In genomic region chr9:137226338-137227056, GRCh38 we compare ENCODE assay signal across 16 cellular contexts. TPM values are rescaled to one million over a fixed set of nuclear protein-coding genes. Genes with fewer than 3 reads are reported as not detected.
DNase-seq lines count a peak whose midpoint lies in the region; ATAC-seq, FAIRE-seq and TF ChIP-seq lines count a peak whose summit lies in the region.
"Had no signal": no experiment of that assay in that cellular context is flagged by ENCODE, and none has a peak within 500 bp of the region (broad histone marks: within the 10 kb centered on the region; RNA-seq: fewer than 3 reads in every experiment).

No MANE protein-coding gene starts in this region.

- ATAC-seq in activated naive CD8-positive, alpha-beta T cell treated with anti-CD3 and anti-CD28 coated beads, Interleukin-2, amount 10 ng/mL, durations not matched to agents 7 days and 5 days (ENCODE audit: low read depth), result no peak
- no peak for ATAC-seq in activated naive CD8-positive, alpha-beta T cell treated with anti-CD3 and anti-CD28 coated beads, Interleukin-2, amount 50 U/mL, for 24 hours
- ATAC-seq in activated B cell treated with CpG ODN at 0.5 μM for 24 hours (ENCODE audit: low read depth) (no peak), lower lobe of right lung (peak in 1 of 2 donors; percentile 2)
- ATAC-seq: natural killer cell treated with Interleukin-12 subunit alpha and Interleukin-12 subunit beta and Interleukin-15 and Interleukin-18, amount 100 ng/mL, for 72 hours; T-cell had no signal

- no peaks in the 10 kb centered on the region for H3K36me3 ChIP-seq in lower lobe of right lung
- H3K36me3 ChIP-seq in testis (ENCODE audit: low read depth, missing control alignments), result no peaks in the 10 kb centered on the region
- H3K36me3 ChIP-seq in brain microvascular endothelial cell (replicated peaks), result no peaks in the 10 kb centered on the region
- H3K36me3 ChIP-seq: transverse colon had no signal

- H3K27me3 ChIP-seq in lower lobe of right lung (ENCODE audit: low read depth) (peaks cover 30% of the 10 kb centered on the region), testis (no peaks in the 10 kb centered on the region), brain microvascular endothelial cell (replicated peaks) (no peaks in the 10 kb centered on the region)

- no peaks in the 10 kb centered on the region for H3K9me3 Mint-ChIP-seq in activated naive CD8-positive, alpha-beta T cell treated with anti-CD3 and anti-CD28 coated beads, Interleukin-2, amount 10 ng/mL, durations not matched to agents 7 days and 5 days
- no peaks in the 10 kb centered on the region for H3K9me3 Mint-ChIP-seq in activated naive CD8-positive, alpha-beta T cell treated with anti-CD3 and anti-CD28 coated beads, Interleukin-2, amount 50 U/mL, for 24 hours
- H3K9me3 Mint-ChIP-seq in activated B cell treated with CpG ODN at 0.5 μM for 24 hours, result no peaks in the 10 kb centered on the region
- H3K9me3 Mint-ChIP-seq: activated CD4-positive, alpha-beta T cell treated with anti-CD3 and anti-CD28 coated beads, Interleukin-2, amount 10 ng/mL, durations not matched to agents 24 days and 14 days; natural killer cell treated with Interleukin-12 subunit alpha and Interleukin-12 subunit beta and Interleukin-15 and Interleukin-18, amount 100 ng/mL, for 72 hours; T-cell had no signal

- H3K4me3 Mint-ChIP-seq in activated naive CD8-positive, alpha-beta T cell treated with anti-CD3 and anti-CD28 coated beads, Interleukin-2, amount 10 ng/mL, durations not matched to agents 7 days and 5 days, result no peak overlapping the region
- no peak overlapping the region for H3K4me3 Mint-ChIP-seq in activated naive CD8-positive, alpha-beta T cell treated with anti-CD3 and anti-CD28 coated beads, Interleukin-2, amount 50 U/mL, for 24 hours
- no peak overlapping the region for H3K4me3 Mint-ChIP-seq in activated B cell treated with CpG ODN at 0.5 μM for 24 hours
- H3K4me3 Mint-ChIP-seq: activated CD4-positive, alpha-beta T cell treated with anti-CD3 and anti-CD28 coated beads, Interleukin-2, amount 10 ng/mL, durations not matched to agents 24 days and 14 days; natural killer cell treated with Interleukin-12 subunit alpha and Interleukin-12 subunit beta and Interleukin-15 and Interleukin-18, amount 100 ng/mL, for 72 hours; T-cell had no signal

- 73 to 77% methylated on average over 10 to 18 of the region's 18 CpGs for WGBS in testis, 2 donors

- FAIRE-seq in urothelium cell line (lab: Jason Lieb, UNC), result no peak
- FAIRE-seq: frontal cortex, islet of Langerhans had no signal

- H3K27ac Mint-ChIP-seq in activated naive CD8-positive, alpha-beta T cell treated with anti-CD3 and anti-CD28 coated beads, Interleukin-2, amount 10 ng/mL, durations not matched to agents 7 days and 5 days, result no peak overlapping the region
- no peak overlapping the region for H3K27ac Mint-ChIP-seq in activated naive CD8-positive, alpha-beta T cell treated with anti-CD3 and anti-CD28 coated beads, Interleukin-2, amount 50 U/mL, for 24 hours
- H3K27ac Mint-ChIP-seq in activated B cell treated with CpG ODN at 0.5 μM for 24 hours, result peak overlapping the region; percentile 35
- H3K27ac Mint-ChIP-seq: activated CD4-positive, alpha-beta T cell treated with anti-CD3 and anti-CD28 coated beads, Interleukin-2, amount 10 ng/mL, durations not matched to agents 24 days and 14 days; natural killer cell treated with Interleukin-12 subunit alpha and Interleukin-12 subunit beta and Interleukin-15 and Interleukin-18, amount 100 ng/mL, for 72 hours; T-cell had no signal

- POLR2A ChIA-PET in activated naive CD8-positive, alpha-beta T cell treated with anti-CD3 and anti-CD28 coated beads, Interleukin-2, amount 10 ng/mL, durations not matched to agents 7 days and 5 days (lab: Charles Lee), result interaction anchor here (0.8 to 4.9 kb wide), 8 partner anchors 14 to 157 kb away, joined by 3 to 35 read pairs (median 4); partner anchors contain the start of genes MAN1B1, SAPCD2, TPRN and TUBB4B
- POLR2A ChIA-PET in activated B cell treated with CpG ODN at 0.5 μM for 24 hours (lab: Charles Lee), result interaction anchor here (0.8 to 1.9 kb wide), 7 partner anchors 10 to 180 kb away, joined by 3 to 10 read pairs (median 4); partner anchors contain the start of genes ANAPC2, NDOR1, NPDC1 and SSNA1

- peaks cover 2% of the 10 kb centered on the region for H3K27me3 Mint-ChIP-seq in activated naive CD8-positive, alpha-beta T cell treated with anti-CD3 and anti-CD28 coated beads, Interleukin-2, amount 10 ng/mL, durations not matched to agents 7 days and 5 days
- peaks cover 2% of the 10 kb centered on the region for H3K27me3 Mint-ChIP-seq in activated naive CD8-positive, alpha-beta T cell treated with anti-CD3 and anti-CD28 coated beads, Interleukin-2, amount 50 U/mL, for 24 hours
- H3K27me3 Mint-ChIP-seq in activated B cell treated with CpG ODN at 0.5 μM for 24 hours, result peaks cover 2% of the 10 kb centered on the region

- TF ChIP-seq POLR2A in testis (IDR thresholded peaks at IDR 0.05), result no peak

- H3K9me3 ChIP-seq in lower lobe of right lung (no peaks in the 10 kb centered on the region), testis (no peaks in the 10 kb centered on the region)
- H3K9me3 ChIP-seq: transverse colon had no signal

- in situ Hi-C loops in brain microvascular endothelial cell (cut with HindIII; ENCODE audit: low pct_ligation_motif_present, low sequenced_read_pairs), result no loop called here

- H3K4me3 ChIP-seq in lower lobe of right lung (peak overlapping the region; percentile 6), testis (no peak overlapping the region), brain microvascular endothelial cell (ENCODE audit: low read depth, low read length) (no peak overlapping the region)
- H3K4me3 ChIP-seq: transverse colon had no signal

- H3K4me1 ChIP-seq in lower lobe of right lung, result peaks cover 30% of the 10 kb centered on the region
- H3K4me1 ChIP-seq in testis, result peaks cover 26% of the 10 kb centered on the region

- intact Hi-C loops in activated B cell treated with CpG ODN at 0.5 μM for 24 hours (cut with micrococcal nuclease), result loop anchor here (1.0 to 10.0 kb wide), 5 partner anchors 37 to 342 kb away; partner anchors contain the start of genes C8G, FBXW5, NPDC1 and TRAF2
- intact Hi-C loops in lower lobe of right lung (cut with DNase I), result no loop called here
- intact Hi-C loops in testis (cut with DNase I; ENCODE audit: low total_unique reads), result loop anchor here (10.0 kb wide), 1 partner anchor 112 kb away; the partner anchor contains the start of gene DPP7

- H3K36me3 Mint-ChIP-seq in activated naive CD8-positive, alpha-beta T cell treated with anti-CD3 and anti-CD28 coated beads, Interleukin-2, amount 10 ng/mL, durations not matched to agents 7 days and 5 days, result no peaks in the 10 kb centered on the region
- no peaks in the 10 kb centered on the region for H3K36me3 Mint-ChIP-seq in activated naive CD8-positive, alpha-beta T cell treated with anti-CD3 and anti-CD28 coated beads, Interleukin-2, amount 50 U/mL, for 24 hours (ENCODE audit: low read depth)
- no peaks in the 10 kb centered on the region for H3K36me3 Mint-ChIP-seq in activated B cell treated with CpG ODN at 0.5 μM for 24 hours (ENCODE audit: low read depth)
- H3K36me3 Mint-ChIP-seq: natural killer cell treated with Interleukin-12 subunit alpha and Interleukin-12 subunit beta and Interleukin-15 and Interleukin-18, amount 100 ng/mL, for 72 hours; T-cell had no signal

- peak; percentile 32 for DNase-seq in activated naive CD8-positive, alpha-beta T cell treated with anti-CD3 and anti-CD28 coated beads, Interleukin-2, amount 10 ng/mL, durations not matched to agents 7 days and 5 days
- DNase-seq in activated naive CD8-positive, alpha-beta T cell treated with anti-CD3 and anti-CD28 coated beads, Interleukin-2, amount 50 U/mL, for 24 hours, result no peak
- DNase-seq in activated B cell treated with CpG ODN at 0.5 μM for 24 hours (no peak), lower lobe of right lung (no peak), urothelium cell line (ENCODE audit: low spot score) (peak; percentile 35), testis (no peak), hippocampal formation (lab: John Stamatoyannopoulos, UW) (no peak), brain microvascular endothelial cell (no peak)
- DNase-seq: activated CD4-positive, alpha-beta T cell treated with anti-CD3 and anti-CD28 coated beads, Interleukin-2, amount 10 ng/mL, durations not matched to agents 24 days and 14 days; effector CD4-positive, alpha-beta T cell; Kasumi-1; T-cell had no signal

- H3K4me1 Mint-ChIP-seq in activated naive CD8-positive, alpha-beta T cell treated with anti-CD3 and anti-CD28 coated beads, Interleukin-2, amount 10 ng/mL, durations not matched to agents 7 days and 5 days, result peaks cover 7% of the 10 kb centered on the region
- H3K4me1 Mint-ChIP-seq in activated naive CD8-positive, alpha-beta T cell treated with anti-CD3 and anti-CD28 coated beads, Interleukin-2, amount 50 U/mL, for 24 hours, result peaks cover 15% of the 10 kb centered on the region
- peaks cover 18% of the 10 kb centered on the region for H3K4me1 Mint-ChIP-seq in activated B cell treated with CpG ODN at 0.5 μM for 24 hours

- CTCF ChIA-PET in activated B cell treated with CpG ODN at 0.5 μM for 24 hours (lab: Charles Lee), result interaction anchor here (1.1 to 4.1 kb wide), 10 partner anchors 22 to 191 kb away, joined by 3 to 21 read pairs (median 8); partner anchors contain the start of genes ANAPC2, DPP7, NDOR1 and NPDC1

- TF ChIP-seq CTCF in activated B cell treated with CpG ODN at 0.5 μM for 24 hours (IDR thresholded peaks at IDR 0.05) (no peak), lower lobe of right lung (IDR thresholded peaks at IDR 0.05) (no peak), testis (IDR thresholded peaks at IDR 0.05) (no peak), brain microvascular endothelial cell (IDR thresholded peaks at IDR 0.05; ENCODE audit: low read depth, low read length, missing control alignments) (no peak)

- H3K27ac ChIP-seq in lower lobe of right lung (peak overlapping the region; percentile 77), testis (no peak overlapping the region), brain microvascular endothelial cell (no peak overlapping the region)
- H3K27ac ChIP-seq: transverse colon had no signal

RNA-seq across cellular contexts. Expression of gene RNF224, which starts 0.8 kb away (rescaled TPM):
- not detected for total RNA-seq in activated naive CD8-positive, alpha-beta T cell treated with anti-CD3 and anti-CD28 coated beads, Interleukin-2, amount 10 ng/mL, durations not matched to agents 7 days and 5 days
- total RNA-seq in activated B cell treated with CpG ODN at 0.5 μM for 24 hours (not detected in 2 replicates), lower lobe of right lung (0.21 TPM), testis (under 1 TPM; 0.37 to 0.71 TPM)
- polyA plus RNA-seq in testis (ENCODE audit: insufficient read depth, low read depth, low replicate concordance), result 0.17 TPM
- total RNA-seq: activated CD4-positive, alpha-beta T cell treated with anti-CD3 and anti-CD28 coated beads, Interleukin-2, amount 10 ng/mL, durations not matched to agents 24 days and 14 days; frontal cortex; natural killer cell treated with Interleukin-12 subunit alpha and Interleukin-12 subunit beta and Interleukin-15 and Interleukin-18, amount 100 ng/mL, for 72 hours; T-cell; transverse colon had no signal

RNA-seq across cellular contexts. Expression of gene CYSRT1, which starts 1.5 kb away (rescaled TPM):
- total RNA-seq in activated naive CD8-positive, alpha-beta T cell treated with anti-CD3 and anti-CD28 coated beads, Interleukin-2, amount 10 ng/mL, durations not matched to agents 7 days and 5 days, result under 1 TPM; 0.45 to 0.55 TPM
- total RNA-seq in activated B cell treated with CpG ODN at 0.5 μM for 24 hours (0.39 and 0.53 TPM in 2 replicates), lower lobe of right lung (0.59 TPM), testis (1 to 10 TPM; 3.7 to 5.6 TPM)
- polyA plus RNA-seq in testis (ENCODE audit: insufficient read depth, low read depth, low replicate concordance), result 3.0 TPM
- total RNA-seq: transverse colon had no signal

RNA-seq across cellular contexts. Expression of gene SLC34A3, which starts 4.2 kb away (rescaled TPM):
- total RNA-seq in activated naive CD8-positive, alpha-beta T cell treated with anti-CD3 and anti-CD28 coated beads, Interleukin-2, amount 10 ng/mL, durations not matched to agents 7 days and 5 days, result not detected
- total RNA-seq in activated B cell treated with CpG ODN at 0.5 μM for 24 hours (not detected in 2 replicates), lower lobe of right lung (not detected), testis (under 1 TPM; 0.24 to 0.25 TPM)
- polyA plus RNA-seq in testis (ENCODE audit: insufficient read depth, low read depth, low replicate concordance), result 0.15 TPM
- total RNA-seq: activated CD4-positive, alpha-beta T cell treated with anti-CD3 and anti-CD28 coated beads, Interleukin-2, amount 10 ng/mL, durations not matched to agents 24 days and 14 days; frontal cortex; natural killer cell treated with Interleukin-12 subunit alpha and Interleukin-12 subunit beta and Interleukin-15 and Interleukin-18, amount 100 ng/mL, for 72 hours; T-cell; transverse colon had no signal

RNA-seq across cellular contexts. Expression of gene RNF208, which starts 4.5 kb away (rescaled TPM):
- total RNA-seq in activated naive CD8-positive, alpha-beta T cell treated with anti-CD3 and anti-CD28 coated beads, Interleukin-2, amount 10 ng/mL, durations not matched to agents 7 days and 5 days, result 1 to 10 TPM; 5.0 to 7.2 TPM
- total RNA-seq in activated B cell treated with CpG ODN at 0.5 μM for 24 hours (1.1 and 1.9 TPM in 2 replicates), lower lobe of right lung (5.8 TPM), testis (1 to 10 TPM; 3.0 to 4.1 TPM)
- polyA plus RNA-seq in testis (ENCODE audit: insufficient read depth, low read depth, low replicate concordance), result 7.7 TPM

RNA-seq across cellular contexts. Expression of gene TUBB4B, which starts 14.6 kb away (rescaled TPM):
- 100 to 1,000 TPM; 241 to 249 TPM for total RNA-seq in activated naive CD8-positive, alpha-beta T cell treated with anti-CD3 and anti-CD28 coated beads, Interleukin-2, amount 10 ng/mL, durations not matched to agents 7 days and 5 days
- total RNA-seq in activated B cell treated with CpG ODN at 0.5 μM for 24 hours (182 and 197 TPM in 2 replicates), lower lobe of right lung (208 TPM), testis (100 to 1,000 TPM; 856 to 940 TPM)
- 1,777 TPM for polyA plus RNA-seq in testis (ENCODE audit: insufficient read depth, low read depth, low replicate concordance)

Comparison
In these comparisons a context has a peak if more than half of its experiments do, and no peak if none do; other contexts are left out.
1. DNase-seq: peak in activated naive CD8-positive, alpha-beta T cell treated with anti-CD3 and anti-CD28 coated beads, Interleukin-2, amount 10 ng/mL, durations not matched to agents 7 days and 5 days (single experiment) and urothelium cell line (single experiment); none in activated naive CD8-positive, alpha-beta T cell treated with anti-CD3 and anti-CD28 coated beads, Interleukin-2, amount 50 U/mL, for 24 hours (single experiment), activated B cell treated with CpG ODN at 0.5 μM for 24 hours (single experiment), lower lobe of right lung (single experiment), testis (single experiment), hippocampal formation (0 of 2) and brain microvascular endothelial cell (single experiment).